ENCODE assay signal across 10 cellular contexts in the genomic region with DNA sequence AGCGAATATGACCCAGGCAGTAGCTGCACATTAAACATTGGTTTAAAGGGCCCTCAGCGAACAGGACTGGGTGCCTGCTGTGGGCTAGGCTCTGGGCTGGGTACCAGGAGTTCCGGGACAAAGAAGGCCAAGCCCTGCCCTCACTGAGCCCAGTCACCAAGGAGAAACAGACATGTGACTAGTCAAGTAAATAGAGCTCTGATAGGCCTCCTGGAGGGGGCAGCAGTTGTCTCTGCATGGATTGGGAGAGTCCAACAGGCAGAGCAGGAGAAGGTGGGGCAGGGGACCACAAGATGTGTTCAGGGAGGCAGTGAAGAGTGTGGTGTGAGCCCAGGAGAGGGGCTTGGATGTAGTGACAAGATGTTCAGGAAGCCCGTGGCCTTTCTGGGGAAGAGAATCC. TPM values are rescaled to one million over a fixed set of nuclear protein-coding genes. Genes with fewer than 3 reads are reported as not detected.
DNase-seq lines count a peak whose midpoint lies in the region; ATAC-seq, FAIRE-seq and TF ChIP-seq lines count a peak whose summit lies in the region.
"Had no signal": no experiment of that assay in that cellular context is flagged by ENCODE, and none has a peak within 500 bp of the region (broad histone marks: within the 10 kb centered on the region; RNA-seq: fewer than 3 reads in every experiment).

No MANE protein-coding gene starts in this region.

- POLR2A ChIA-PET in Caco-2 (lab: Charles Lee) (interaction anchor here (0.6 to 1.0 kb wide), 2 partner anchors 56 to 100 kb away, joined by 3 to 8 read pairs; no protein-coding TSS in a partner anchor), HepG2 (lab: Yijun Ruan, JAX) (interaction anchor here (0.7 to 1.6 kb wide), 5 partner anchors 11 to 34 kb away, joined by 3 to 11 read pairs (median 4); a partner anchor contains a TSS)

- WGBS in adrenal gland, 4 donors: 37 to 65% (median 53%) methylated on average over 4 of the region's 4 CpGs
- WGBS in HepG2 (ENCODE audit: low lambda C conversion rate): 53% methylated on average over 4 of the region's 4 CpGs

- no peak overlapping the region for H3K4me3 Mint-ChIP-seq in Caco-2 (ENCODE audit: unreplicated experiment)
- H3K4me3 Mint-ChIP-seq: memory B cell had no signal

- H3K27me3 ChIP-seq in Caco-2 (replicated peaks; ENCODE audit: control insufficient read depth, insufficient read depth, low read length) (no peaks in the 10 kb centered on the region), adrenal gland (no peaks in the 10 kb centered on the region), HepG2 (ENCODE audit: control insufficient read depth in 1 of 2, insufficient read depth in 2 of 2, low read length in 2 of 2) (no peaks in the 10 kb centered on the region; a peak in 1 of 5 replicates)
- H3K27me3 ChIP-seq: Peyer's patch had no signal

- ATAC-seq in HepG2: peak; percentile 78
- ATAC-seq in GM19035 (IDR thresholded peaks at IDR 0.05; ENCODE audit: unreplicated experiment): no peak

- TF ChIP-seq EP300 in HepG2 (IDR thresholded peaks at IDR 0.05; ENCODE audit: low read depth in 2 of 2, low read length in 2 of 2): no peak; a peak in 1 of 4 replicates
- TF ChIP-seq EP300 in HepG2 (CRISPR knock-in tag; IDR thresholded peaks at IDR 0.05; ENCODE audit: borderline replicate concordance): no peak

- in situ Hi-C loops in HepG2 (cut with HindIII; ENCODE audit: extremely low pct_ligation_motif_present, low pct_unique_long_range_greater_than_20kb): no loop called here

- H3K27me3 Mint-ChIP-seq in Caco-2 (ENCODE audit: insufficient read depth, unreplicated experiment): no peaks in the 10 kb centered on the region
- H3K27me3 Mint-ChIP-seq: memory B cell had no signal

- peaks cover 68% of the 10 kb centered on the region for H3K79me2 ChIP-seq in HepG2 (ENCODE audit: insufficient read depth, low read length)

- peak overlapping the region in 2 of 5 donors; percentile 38 to 62 for H3K27ac ChIP-seq in adrenal gland
- H3K27ac ChIP-seq in HepG2 (ENCODE audit: extremely low read length, insufficient read depth, low read length): peak overlapping the region; percentile 2
- H3K27ac ChIP-seq: Peyer's patch had no signal

- H3K4me3 ChIP-seq in Caco-2 (ENCODE audit: low read depth, low read length) (no peak overlapping the region), adrenal gland (no peak overlapping the region), HepG2 (replicated peaks in 1 of 3; ENCODE audit: insufficient read depth in 1 of 3, low read depth in 2 of 3, low read length in 3 of 3) (0 out of 6 replicates have a peak overlapping the region, but pooled peaks of 1 of the 3 experiments have one; percentile 2)

- H3K27ac Mint-ChIP-seq in Caco-2 (ENCODE audit: unreplicated experiment): no peak overlapping the region
- H3K27ac Mint-ChIP-seq: memory B cell had no signal

- BruUV-seq in Caco-2 (replicated peaks; lab: Mats Ljungman, UMichigan) (no TSS peak), HepG2 (replicated peaks; lab: Mats Ljungman, UMichigan) (no TSS peak)

- H4K20me1 ChIP-seq in HepG2 (ENCODE audit: insufficient read depth, low read length): peaks cover 39% of the 10 kb centered on the region

- H3K9me3 Mint-ChIP-seq in Caco-2 (ENCODE audit: unreplicated experiment): no peaks in the 10 kb centered on the region
- H3K9me3 Mint-ChIP-seq: memory B cell had no signal

- TF ChIP-seq CTCF in Caco-2 (IDR thresholded peaks at IDR 0.05; ENCODE audit: insufficient read depth in 1 of 2, low read depth in 1 of 2, low read length in 1 of 2, severe bottlenecking in 1 of 2, unreplicated experiment in 1 of 2) (peak; percentile 32 to 41), adrenal gland (IDR thresholded peaks at IDR 0.05) (peak in 2 of 6 experiments; percentile 16 to 23), HepG2 (CRISPR knock-in tag; IDR thresholded peaks at IDR 0.05) (peak; percentile 85)

- no peak overlapping the region for H2AFZ ChIP-seq in HepG2 (ENCODE audit: low read length)

- CTCF ChIA-PET in Caco-2 (lab: Charles Lee) (interaction anchor here (0.6 to 1.8 kb wide), 6 partner anchors 9 to 95 kb away, joined by 3 to 16 read pairs (median 3); a partner anchor contains a TSS), HepG2 (lab: Yijun Ruan, JAX; ENCODE audit: low intra/inter-chr PET ratio, low total read pairs) (no interaction called here)

- H3K9me3 ChIP-seq in Caco-2 (no peaks in the 10 kb centered on the region), adrenal gland (replicated peaks in 1 of 3) (no peaks in the 10 kb centered on the region), HepG2 (ENCODE audit: low read length) (no peaks in the 10 kb centered on the region)
- H3K9me3 ChIP-seq: Peyer's patch had no signal

- peak; percentile 92 for FAIRE-seq in HepG2 (lab: Jason Lieb, UNC)

- H3K36me3 ChIP-seq in Caco-2 (ENCODE audit: control insufficient read depth, insufficient read depth, low read length) (peaks cover 4% of the 10 kb centered on the region), adrenal gland (replicated peaks in 1 of 2) (no peaks in the 10 kb centered on the region), HepG2 (replicated peaks in 1 of 2; ENCODE audit: control insufficient read depth in 1 of 2, insufficient read depth in 2 of 2, low read length in 2 of 2) (peaks cover 13 to 41% of the 10 kb centered on the region in 2 experiments)

- peak overlapping the region; percentile 95 for H3K4me2 ChIP-seq in HepG2 (ENCODE audit: low read depth, low read length)

- peak; percentile 78 to 79 for DNase-seq in Caco-2
- DNase-seq in HuH-7 (ENCODE audit: low spot score): peak; percentile 84
- DNase-seq in adrenal gland: peak; percentile 53 to 83 (median 77)
- peak; percentile 91 for DNase-seq in HepG2 (ENCODE audit: low spot score)
- DNase-seq in NOMO-1 (lab: John Stamatoyannopoulos, UW; ENCODE audit: unreplicated experiment in 2 of 2): no peak
- DNase-seq in activated gamma-delta T cell (lab: John Stamatoyannopoulos, UW): no peak
- DNase-seq in retina: no peak

- TF ChIP-seq POLR2A in adrenal gland (IDR thresholded peaks at IDR 0.05) (peak in 1 of 2 donors; percentile 12), HepG2 (IDR thresholded peaks at IDR 0.05; ENCODE audit: insufficient read depth in 1 of 2, low read depth in 2 of 2, low read length in 2 of 2) (peak in 1 of 2 experiments; percentile 33; a peak in 1 of 4 replicates)

- no peaks in the 10 kb centered on the region for H3K4me1 Mint-ChIP-seq in Caco-2 (ENCODE audit: low read depth, unreplicated experiment)

- intact Hi-C loops in Caco-2 (cut with micrococcal nuclease; ENCODE audit: unreplicated experiment) (loop anchor here (1.0 kb wide), 1 partner anchor 96 kb away; no protein-coding TSS in a partner anchor), adrenal gland (cut with DNase I) (no loop called here), HepG2 (cut with micrococcal nuclease; ENCODE audit: unreplicated experiment) (loop anchor here (1.0 to 10.0 kb wide), 2 partner anchors 30 to 97 kb away; a partner anchor contains a TSS)

- 0 out of 2 replicates have a peak overlapping the region, but pooled peaks have one; percentile 97 for H3K9ac ChIP-seq in HepG2 (ENCODE audit: insufficient read depth, low read depth, low read length)

- no peak; the same call in 1 of the 2 replicates for TF ChIP-seq RAD21 in HepG2 (CRISPR knock-in tag; IDR thresholded peaks at IDR 0.05)

- peaks cover 24% of the 10 kb centered on the region for H3K36me3 Mint-ChIP-seq in Caco-2 (ENCODE audit: insufficient read depth, unreplicated experiment)

- H3K4me1 ChIP-seq in Caco-2 (peaks cover 22% of the 10 kb centered on the region), adrenal gland (replicated peaks in 1 of 2) (peaks cover 31 to 62% of the 10 kb centered on the region in 2 donors), HepG2 (ENCODE audit: insufficient read depth, low read length) (peaks cover 52% of the 10 kb centered on the region)

RNA-seq across cellular contexts. Expression of a gene that starts 3.1 kb away (rescaled TPM):
- total RNA-seq in Caco-2 (2022) (435 and 443 TPM in 2 replicates), adrenal gland (100 to 1,000 TPM in 6 of 8 donors, 10 to 100 TPM in 2; 80.5 to 356 (median 153) TPM), HepG2 (2016; rRNA removed; fragmentation: Illumina TruSeq; extraction: Trizol) (68.4 and 118 TPM in 2 replicates)
- polyA plus RNA-seq in adrenal gland (100 to 1,000 TPM; 177 to 241 (median 236) TPM), HepG2 (2011; rRNA removed) (243 and 287 TPM in 2 replicates)
- total RNA-seq in HepG2 (2016; cell fraction: cytosol; rRNA removed; fragmentation: Illumina TruSeq; extraction: Trizol; ENCODE audit: low read depth): 46.8 and 55.9 TPM in 2 replicates
- total RNA-seq in HepG2 (2016; cell fraction: insoluble cytoplasmic fraction; rRNA removed; fragmentation: Illumina TruSeq; extraction: Trizol): 71.4 and 118 TPM in 2 replicates
- 73.9 and 80.7 TPM in 2 replicates for total RNA-seq in HepG2 (2016; cell fraction: membrane; rRNA removed; fragmentation: Illumina TruSeq; extraction: Trizol)
- 165 and 184 TPM in 2 replicates for total RNA-seq in HepG2 (2016; cell fraction: nucleus; rRNA removed; fragmentation: Illumina TruSeq; extraction: Trizol)
- polyA plus RNA-seq in HepG2 (2011; cell fraction: cytosol; rRNA removed): 198 and 200 TPM in 2 replicates
- 203 and 206 TPM in 2 replicates for polyA plus RNA-seq in HepG2 (2011; cell fraction: nucleus; rRNA removed)
- polyA plus RNA-seq in HepG2 (2012): 156 and 233 TPM in 2 replicates
- 90.6 and 110 TPM in 2 replicates for polyA plus RNA-seq in HepG2 (2016; cell fraction: cytosol; fragmentation: Illumina TruSeq; extraction: Trizol; ENCODE audit: low read depth)
- 129 and 148 TPM in 2 replicates for polyA plus RNA-seq in HepG2 (2016; cell fraction: insoluble cytoplasmic fraction; fragmentation: Illumina TruSeq; extraction: Trizol; ENCODE audit: low read depth)
- 108 and 120 TPM in 2 replicates for polyA plus RNA-seq in HepG2 (2016; cell fraction: membrane; fragmentation: Illumina TruSeq; extraction: Trizol; ENCODE audit: low read depth)
- 374 and 382 TPM in 2 replicates for polyA plus RNA-seq in HepG2 (2016; cell fraction: nucleus; fragmentation: Illumina TruSeq; extraction: Trizol; ENCODE audit: insufficient read depth, low read depth)
- 365 and 413 TPM in 2 replicates for polyA minus RNA-seq in HepG2 (2011; rRNA and poly(A)+ RNA removed; ENCODE audit: low replicate concordance)
- polyA minus RNA-seq in HepG2 (2011; cell fraction: cytosol; rRNA and poly(A)+ RNA removed): 123 and 142 TPM in 2 replicates
- polyA minus RNA-seq in HepG2 (2011; cell fraction: nucleus; rRNA and poly(A)+ RNA removed): 195 and 210 TPM in 2 replicates

RNA-seq across cellular contexts. Expression of a gene that starts 42.3 kb away (rescaled TPM):
- total RNA-seq in Caco-2 (2022) (not detected in 2 replicates), adrenal gland (10 to 100 TPM in 1 of 8 donors, 1 to 10 TPM in 5, under 1 TPM in 2; 0.26 to 19.3 (median 2.5) TPM), HepG2 (2016; rRNA removed; fragmentation: Illumina TruSeq; extraction: Trizol) (not detected in 2 replicates)
- polyA plus RNA-seq in adrenal gland (1 to 10 TPM in 2 of 3 donors, under 1 TPM in 1; 0.48 to 6.8 (median 3.4) TPM), HepG2 (2011; rRNA removed) (not detected in 2 replicates)
- total RNA-seq in HepG2 (2016; cell fraction: cytosol; rRNA removed; fragmentation: Illumina TruSeq; extraction: Trizol; ENCODE audit: low read depth): not detected in 2 replicates
- not detected in 2 replicates for total RNA-seq in HepG2 (2016; cell fraction: insoluble cytoplasmic fraction; rRNA removed; fragmentation: Illumina TruSeq; extraction: Trizol)
- total RNA-seq in HepG2 (2016; cell fraction: membrane; rRNA removed; fragmentation: Illumina TruSeq; extraction: Trizol): not detected in 2 replicates
- not detected in 2 replicates for total RNA-seq in HepG2 (2016; cell fraction: nucleus; rRNA removed; fragmentation: Illumina TruSeq; extraction: Trizol)
- polyA plus RNA-seq in HepG2 (2011; cell fraction: cytosol; rRNA removed): not detected in 2 replicates
- not detected in 2 replicates for polyA plus RNA-seq in HepG2 (2011; cell fraction: nucleus; rRNA removed)
- polyA plus RNA-seq in HepG2 (2012): not detected in 2 replicates
- not detected in 2 replicates for polyA plus RNA-seq in HepG2 (2016; cell fraction: cytosol; fragmentation: Illumina TruSeq; extraction: Trizol; ENCODE audit: low read depth)
- polyA plus RNA-seq in HepG2 (2016; cell fraction: insoluble cytoplasmic fraction; fragmentation: Illumina TruSeq; extraction: Trizol; ENCODE audit: low read depth): not detected in 2 replicates
- not detected in 2 replicates for polyA plus RNA-seq in HepG2 (2016; cell fraction: membrane; fragmentation: Illumina TruSeq; extraction: Trizol; ENCODE audit: low read depth)
- not detected in 2 replicates for polyA plus RNA-seq in HepG2 (2016; cell fraction: nucleus; fragmentation: Illumina TruSeq; extraction: Trizol; ENCODE audit: insufficient read depth, low read depth)
- polyA minus RNA-seq in HepG2 (2011; rRNA and poly(A)+ RNA removed; ENCODE audit: low replicate concordance): not detected in 2 replicates
- polyA minus RNA-seq in HepG2 (2011; cell fraction: cytosol; rRNA and poly(A)+ RNA removed): not detected in 2 replicates
- polyA minus RNA-seq in HepG2 (2011; cell fraction: nucleus; rRNA and poly(A)+ RNA removed): not detected in 2 replicates

RNA-seq across cellular contexts. Expression of a gene that starts 42.4 kb away (rescaled TPM):
- total RNA-seq in Caco-2 (2022) (not detected in 2 replicates), adrenal gland (not detected), HepG2 (2016; rRNA removed; fragmentation: Illumina TruSeq; extraction: Trizol) (not detected in 2 replicates)
- polyA plus RNA-seq in adrenal gland (under 1 TPM in 1 of 3 donors, not detected in 2; 0.20 TPM), HepG2 (2011; rRNA removed) (not detected in 2 replicates)
- total RNA-seq in HepG2 (2016; cell fraction: cytosol; rRNA removed; fragmentation: Illumina TruSeq; extraction: Trizol; ENCODE audit: low read depth): not detected in 2 replicates
- total RNA-seq in HepG2 (2016; cell fraction: insoluble cytoplasmic fraction; rRNA removed; fragmentation: Illumina TruSeq; extraction: Trizol): not detected in 2 replicates
- total RNA-seq in HepG2 (2016; cell fraction: membrane; rRNA removed; fragmentation: Illumina TruSeq; extraction: Trizol): not detected in 2 replicates
- not detected in 2 replicates for total RNA-seq in HepG2 (2016; cell fraction: nucleus; rRNA removed; fragmentation: Illumina TruSeq; extraction: Trizol)
- not detected in 2 replicates for polyA plus RNA-seq in HepG2 (2011; cell fraction: cytosol; rRNA removed)
- polyA plus RNA-seq in HepG2 (2011; cell fraction: nucleus; rRNA removed): not detected in 2 replicates
- polyA plus RNA-seq in HepG2 (2012): not detected in 2 replicates
- polyA plus RNA-seq in HepG2 (2016; cell fraction: cytosol; fragmentation: Illumina TruSeq; extraction: Trizol; ENCODE audit: low read depth): not detected in 2 replicates
- not detected in 2 replicates for polyA plus RNA-seq in HepG2 (2016; cell fraction: insoluble cytoplasmic fraction; fragmentation: Illumina TruSeq; extraction: Trizol; ENCODE audit: low read depth)
- polyA plus RNA-seq in HepG2 (2016; cell fraction: membrane; fragmentation: Illumina TruSeq; extraction: Trizol; ENCODE audit: low read depth): not detected in 2 replicates
- polyA plus RNA-seq in HepG2 (2016; cell fraction: nucleus; fragmentation: Illumina TruSeq; extraction: Trizol; ENCODE audit: insufficient read depth, low read depth): not detected in 2 replicates
- polyA minus RNA-seq in HepG2 (2011; rRNA and poly(A)+ RNA removed; ENCODE audit: low replicate concordance): not detected in 2 replicates
- polyA minus RNA-seq in HepG2 (2011; cell fraction: cytosol; rRNA and poly(A)+ RNA removed): not detected in 2 replicates
- polyA minus RNA-seq in HepG2 (2011; cell fraction: nucleus; rRNA and poly(A)+ RNA removed): not detected in 2 replicates
- total RNA-seq: Peyer's patch had no signal

Comparison
In these comparisons a context has a peak if more than half of its experiments do, and no peak if none do; other contexts are left out.
1. DNase-seq: peak in Caco-2 (2 of 2), HuH-7 (single experiment), adrenal gland (7 of 7) and HepG2 (single experiment); none in NOMO-1 (0 of 2), activated gamma-delta T cell (single experiment) and retina (single experiment).
2. intact Hi-C loops: an anchor here in Caco-2 (1.0 kb wide) and HepG2 (1.0 to 10.0 kb wide); none called in adrenal gland.